In genomic region chr16:3305109-3306068, GRCh38 we compare ENCODE assay signal across 8 cellular contexts. TPM values are rescaled to one million over a fixed set of nuclear protein-coding genes. Genes with fewer than 3 reads are reported as not detected.
DNase-seq lines count a peak whose midpoint lies in the region; ATAC-seq and TF ChIP-seq lines count a peak whose summit lies in the region.

A gene with protein sequence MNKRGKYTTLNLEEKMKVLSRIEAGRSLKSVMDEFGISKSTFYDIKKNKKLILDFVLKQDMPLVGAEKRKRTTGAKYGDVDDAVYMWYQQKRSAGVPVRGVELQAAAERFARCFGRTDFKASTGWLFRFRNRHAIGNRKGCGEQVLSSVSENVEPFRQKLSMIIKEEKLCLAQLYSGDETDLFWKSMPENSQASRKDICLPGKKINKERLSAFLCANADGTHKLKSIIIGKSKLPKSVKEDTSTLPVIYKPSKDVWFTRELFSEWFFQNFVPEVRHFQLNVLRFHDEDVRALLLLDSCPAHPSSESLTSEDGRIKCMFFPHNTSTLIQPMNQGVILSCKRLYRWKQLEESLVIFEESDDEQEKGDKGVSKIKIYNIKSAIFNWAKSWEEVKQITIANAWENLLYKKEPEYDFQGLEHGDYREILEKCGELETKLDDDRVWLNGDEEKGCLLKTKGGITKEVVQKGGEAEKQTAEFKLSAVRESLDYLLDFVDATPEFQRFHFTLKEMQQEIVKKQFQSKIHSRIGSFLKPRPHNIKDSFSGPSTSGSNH (minus strand): TSS chr16:3305430. CDS start chr16:3300614, 4,816 bp downstream.
ZNF75A (plus strand) TSS chr16:3305497; CDS start chr16:3308429, 2,932 bp downstream.

- intact Hi-C loops in left colon (cut with DNase I, micrococcal nuclease) = no loop called here

- peak within 1 kb of the TSS; percentile 89 for H3K4me3 ChIP-seq in choroid plexus epithelial cell (ENCODE audit: low read depth, low read length)

- DNase-seq in AG08395 (ENCODE audit: low spot score) = peak; percentile 86
- peak; percentile 83 for DNase-seq in NCI-H446 treated with DMSO at 0.1 percent for 48 hours (lab: John Stamatoyannopoulos, UW)
- DNase-seq in activated CD4-positive, alpha-beta T cell treated with anti-CD3 and anti-CD28 coated beads for 4 hours = peak; percentile 78 to 80
- peak; percentile 93 for DNase-seq in choroid plexus epithelial cell (ENCODE audit: low read depth)
- DNase-seq in left colon = peak; percentile 89 to 90
- DNase-seq in stimulated activated CD4-positive, alpha-beta T cell treated with anti-CD3 and anti-CD28 coated beads, Interleukin-1b, Interleukin-23, amount 100 ng/mL, for 24 hours (ENCODE audit: low read depth in 4 of 4, low spot score in 1 of 4) = peak; percentile 45 to 68 (median 62)

- TF ChIP-seq CTCF in choroid plexus epithelial cell (conservative IDR thresholded peaks at IDR 0.05; ENCODE audit: low read depth, low read length) = no peak

- peak; percentile 82 for ATAC-seq in GM18873 (IDR thresholded peaks at IDR 0.05; ENCODE audit: low FRiP score, unreplicated experiment)
- peak; percentile 95 for ATAC-seq in HG03135 (IDR thresholded peaks at IDR 0.05; ENCODE audit: unreplicated experiment)
- peak; percentile 99 for ATAC-seq in left colon

RNA-seq across cellular contexts. Expression of the first gene that starts in this region (rescaled TPM):
- 1 to 10 TPM; 1.8 to 2.1 TPM for total RNA-seq in left colon

RNA-seq across cellular contexts. Expression of gene ZNF75A, which starts in this region (rescaled TPM):
- total RNA-seq in left colon = 10 to 100 TPM; 17.9 to 24.1 TPM

Comparison
In these comparisons a context has a peak if more than half of its experiments do, and no peak if none do; other contexts are left out.
1. Peak in every context shown above with its lines: DNase-seq, ATAC-seq and H3K4me3 ChIP-seq.